Comparison of ENCODE assay signal across 8 cellular contexts in genomic region chr16:30335598-30336474, GRCh38. TPM values are rescaled to one million over a fixed set of nuclear protein-coding genes. Genes with fewer than 3 reads are reported as not detected.
DNase-seq lines count a peak whose midpoint lies in the region; ATAC-seq and TF ChIP-seq lines count a peak whose summit lies in the region.

No MANE protein-coding gene starts in this region.

- ATAC-seq in GM18517 (IDR thresholded peaks at IDR 0.05; ENCODE audit: unreplicated experiment), result peak; percentile 9
- ATAC-seq in HG03460 (IDR thresholded peaks at IDR 0.05; ENCODE audit: unreplicated experiment), result peak; percentile 21
- ATAC-seq in activated T-cell treated with anti-CD3 and anti-CD28 coated beads, Interleukin-2, amount 50 U/mL, for 4 hours, result peak; percentile 0 to 1
- ATAC-seq in heart right ventricle, result peak in 7 of 8 donors; percentile 8 to 68 (median 32)

- no peaks in the 10 kb centered on the region for H3K9me3 ChIP-seq in heart right ventricle

- no peaks in the 10 kb centered on the region for H3K9me3 Mint-ChIP-seq in activated T-cell treated with anti-CD3 and anti-CD28 coated beads, Interleukin-2, amount 50 U/mL, for 4 hours

- H3K36me3 ChIP-seq in heart right ventricle, result no peaks in the 10 kb centered on the region

- H3K27ac ChIP-seq in heart right ventricle, result peak overlapping the region; percentile 90 to 98 (median 96)

- H3K4me1 Mint-ChIP-seq in activated T-cell treated with anti-CD3 and anti-CD28 coated beads, Interleukin-2, amount 50 U/mL, for 4 hours (ENCODE audit: low read depth), result peaks cover 22% of the 10 kb centered on the region

- intact Hi-C loops in heart right ventricle (cut with DNase I), result no loop called here

- H3K4me1 ChIP-seq in heart right ventricle, result peaks cover 0 to 16% (median 5%) of the 10 kb centered on the region in 9 donors

- peak overlapping the region; percentile 53 to 88 (median 76) for H3K4me3 ChIP-seq in heart right ventricle
- H3K4me3 ChIP-seq in skeletal muscle cell (ENCODE audit: low read depth, low read length), result peak overlapping the region; percentile 65

- WGBS in heart right ventricle, 2 donors, result 51 to 55% methylated on average over 17 of the region's 17 CpGs

- H3K4me3 Mint-ChIP-seq in activated T-cell treated with anti-CD3 and anti-CD28 coated beads, Interleukin-2, amount 50 U/mL, for 4 hours, result peak overlapping the region; percentile 83

- H3K27me3 ChIP-seq in heart right ventricle, result no peaks in the 10 kb centered on the region

- no peaks in the 10 kb centered on the region for H3K36me3 Mint-ChIP-seq in activated T-cell treated with anti-CD3 and anti-CD28 coated beads, Interleukin-2, amount 50 U/mL, for 4 hours (ENCODE audit: insufficient read depth)

- DNase-seq in A172 (ENCODE audit: low spot score), result peak; percentile 63
- DNase-seq in activated T-cell treated with anti-CD3 and anti-CD28 coated beads, Interleukin-2, amount 50 U/mL, for 4 hours, result no peak
- no peak for DNase-seq in heart right ventricle
- no peak for DNase-seq in skeletal muscle cell (ENCODE audit: low read depth)
- no peak for DNase-seq in effector CD4-positive, alpha-beta T cell
- no peak for DNase-seq in activated CD4-positive, CD25-positive, alpha-beta regulatory T cell treated with anti-CD3 and anti-CD28 coated beads, Interleukin-2, amount 50 U/mL, for 72 hours

- no peak for TF ChIP-seq CTCF in heart right ventricle (IDR thresholded peaks at IDR 0.05)

- H3K27me3 Mint-ChIP-seq in activated T-cell treated with anti-CD3 and anti-CD28 coated beads, Interleukin-2, amount 50 U/mL, for 4 hours (ENCODE audit: low read depth), result no peaks in the 10 kb centered on the region

RNA-seq across cellular contexts. Expression of gene CD2BP2, which starts 19.3 kb away (rescaled TPM):
- total RNA-seq in A172 (2014; rRNA removed; shearing (Covaris generic)), result 87.1 and 116 TPM in 2 replicates
- total RNA-seq in activated T-cell treated with anti-CD3 and anti-CD28 coated beads, Interleukin-2, amount 50 U/mL, for 4 hours, result 10 to 100 TPM; 95.2 to 97.2 (median 96.8) TPM
- total RNA-seq in heart right ventricle, result 10 to 100 TPM; 34.9 to 48.8 (median 38.8) TPM
- 10 to 100 TPM; 19.9 to 47.7 TPM for polyA plus RNA-seq in heart right ventricle

RNA-seq across cellular contexts. Expression of gene TBC1D10B, which starts 34.5 kb away (rescaled TPM):
- 47.0 and 55.6 TPM in 2 replicates for total RNA-seq in A172 (2014; rRNA removed; shearing (Covaris generic))
- total RNA-seq in activated T-cell treated with anti-CD3 and anti-CD28 coated beads, Interleukin-2, amount 50 U/mL, for 4 hours, result 10 to 100 TPM; 48.2 to 52.5 (median 49.6) TPM
- 10 to 100 TPM; 18.0 to 27.7 (median 22.2) TPM for total RNA-seq in heart right ventricle
- polyA plus RNA-seq in heart right ventricle, result 10 to 100 TPM; 25.1 to 30.0 TPM

RNA-seq across cellular contexts. Expression of gene MYL11, which starts 38.8 kb away (rescaled TPM):
- total RNA-seq in A172 (2014; rRNA removed; shearing (Covaris generic)), result not detected in 2 replicates
- under 1 TPM in 1 of 3 donors, not detected in 2; 0.76 TPM for total RNA-seq in activated T-cell treated with anti-CD3 and anti-CD28 coated beads, Interleukin-2, amount 50 U/mL, for 4 hours
- not detected for total RNA-seq in heart right ventricle
- 1 to 10 TPM in 1 of 2 donors, under 1 TPM in 1; 0.41 to 3.7 TPM for polyA plus RNA-seq in heart right ventricle

RNA-seq across cellular contexts. Expression of gene SEPTIN1, which starts 46.5 kb away (rescaled TPM):
- not detected in 2 replicates for total RNA-seq in A172 (2014; rRNA removed; shearing (Covaris generic))
- total RNA-seq in activated T-cell treated with anti-CD3 and anti-CD28 coated beads, Interleukin-2, amount 50 U/mL, for 4 hours, result 100 to 1,000 TPM; 133 to 164 (median 152) TPM
- total RNA-seq in heart right ventricle, result 1 to 10 TPM in 9 of 10 donors, under 1 TPM in 1; 0.97 to 6.8 (median 1.4) TPM
- polyA plus RNA-seq in heart right ventricle, result 1 to 10 TPM in 1 of 2 donors, under 1 TPM in 1; 0.78 to 3.4 TPM

RNA-seq across cellular contexts. Expression of gene ZNF48, which starts 59.4 kb away (rescaled TPM):
- 19.1 and 20.7 TPM in 2 replicates for total RNA-seq in A172 (2014; rRNA removed; shearing (Covaris generic))
- 10 to 100 TPM; 18.0 to 19.2 (median 18.1) TPM for total RNA-seq in activated T-cell treated with anti-CD3 and anti-CD28 coated beads, Interleukin-2, amount 50 U/mL, for 4 hours
- 1 to 10 TPM; 3.2 to 6.6 (median 5.4) TPM for total RNA-seq in heart right ventricle
- polyA plus RNA-seq in heart right ventricle, result 1 to 10 TPM; 2.2 to 8.0 TPM
